In the genomic region with DNA sequence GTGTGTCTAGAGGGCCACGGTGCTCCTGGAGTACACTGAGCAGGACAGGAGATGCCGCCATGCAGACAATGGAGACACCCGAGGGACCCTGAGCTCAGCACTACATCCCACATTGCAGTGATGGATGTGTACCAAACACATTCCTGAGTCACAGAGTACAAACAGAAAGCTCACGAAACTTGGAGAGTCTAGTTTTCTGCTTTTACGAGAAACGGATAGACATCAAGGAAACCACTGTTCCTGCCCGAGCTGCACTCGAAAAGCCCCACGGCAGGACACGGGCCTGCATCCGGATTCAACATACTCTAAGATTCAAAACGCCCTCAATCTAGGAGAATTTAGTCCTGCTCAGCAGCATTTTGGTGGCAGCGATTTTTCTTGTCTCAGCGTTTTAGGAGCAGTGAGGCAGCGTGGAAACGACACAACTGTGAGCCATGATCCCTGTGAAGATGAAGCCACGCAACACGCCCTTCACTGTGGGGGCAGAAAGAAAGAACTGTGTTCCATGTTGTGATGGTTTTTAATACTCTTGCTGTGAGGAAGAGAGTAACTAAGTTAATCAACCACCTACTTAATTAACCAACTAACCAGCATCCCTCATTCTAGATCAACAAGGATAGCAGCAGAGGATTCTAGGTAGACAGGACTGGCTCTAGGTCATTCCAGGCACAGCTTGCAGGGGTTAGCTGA, we compare ENCODE assay signal across 8 cellular contexts. TPM values are rescaled to one million over a fixed set of nuclear protein-coding genes. Genes with fewer than 3 reads are reported as not detected.
DNase-seq lines count a peak whose midpoint lies in the region; ATAC-seq and TF ChIP-seq lines count a peak whose summit lies in the region.
"Had no signal": no experiment of that assay in that cellular context is flagged by ENCODE, and none has a peak within 500 bp of the region (broad histone marks: within the 10 kb centered on the region; RNA-seq: fewer than 3 reads in every experiment).

No MANE protein-coding gene starts in this region.

- intact Hi-C loops in ascending aorta (cut with DNase I): loop anchor here (10.0 kb wide), 1 partner anchor 366 kb away; a partner anchor contains a TSS
- intact Hi-C loops in right lobe of liver (cut with DNase I): loop anchor here in 1 of 2 donors (10.0 kb wide), 1 partner anchor 104 kb away; no protein-coding TSS in a partner anchor
- intact Hi-C loops in activated T-helper 2 cell treated with anti-CD3 and anti-CD28 coated beads, Interferon-gamma antibody, Interleukin-2, Interleukin-4, amounts not matched to agents 10 μg/mL and 5 μg/mL and 100 μg/mL, durations not matched to agents 14 hours and 24 hours and 36 hours (cut with micrococcal nuclease): no loop called here

- peak overlapping the region in 1 of 2 donors; percentile 29 for H3K4me3 ChIP-seq in ascending aorta
- no peak overlapping the region for H3K4me3 ChIP-seq in right lobe of liver
- H3K4me3 ChIP-seq in thymus (ENCODE audit: low read length): no peak overlapping the region

- peak overlapping the region; percentile 84 to 89 for H3K27ac ChIP-seq in ascending aorta
- H3K27ac ChIP-seq in right lobe of liver: peak overlapping the region; percentile 39 to 78 (median 40)
- peak overlapping the region; percentile 60 for H3K27ac ChIP-seq in thymus (ENCODE audit: low read depth)

- peak in 2 of 4 donors; percentile 2 to 5 for ATAC-seq in right lobe of liver
- no peak for ATAC-seq in GM21529 (IDR thresholded peaks at IDR 0.05; ENCODE audit: unreplicated experiment)

- H3K4me1 Mint-ChIP-seq in activated T-helper 2 cell treated with anti-CD3 and anti-CD28 coated beads, Interferon-gamma antibody, Interleukin-2, Interleukin-4, amounts not matched to agents 10 μg/mL and 5 μg/mL and 100 μg/mL, durations not matched to agents 14 hours and 24 hours and 36 hours (ENCODE audit: low read depth): peaks cover 5% of the 10 kb centered on the region

- TF ChIP-seq POLR2A in right lobe of liver (IDR thresholded peaks at IDR 0.05): no peak

- TF ChIP-seq CTCF in ascending aorta (IDR thresholded peaks at IDR 0.05) (no peak), right lobe of liver (IDR thresholded peaks at IDR 0.05) (no peak)

- 59% methylated on average over 13 of the region's 18 CpGs for WGBS in right lobe of liver (ENCODE audit: insufficient coverage, low coverage, low lambda C conversion rate, missing lambda C conversion rate)
- 28% methylated on average over 18 of the region's 18 CpGs for WGBS in thymus

- H3K4me1 ChIP-seq in ascending aorta (peaks cover 20 to 62% of the 10 kb centered on the region in 2 donors), right lobe of liver (peaks cover 2 to 55% (median 28%) of the 10 kb centered on the region in 4 donors), thymus (ENCODE audit: control insufficient read depth, insufficient read depth, low read length) (no peaks in the 10 kb centered on the region)

- H3K9me3 Mint-ChIP-seq in activated T-helper 2 cell treated with anti-CD3 and anti-CD28 coated beads, Interferon-gamma antibody, Interleukin-2, Interleukin-4, amounts not matched to agents 10 μg/mL and 5 μg/mL and 100 μg/mL, durations not matched to agents 14 hours and 24 hours and 36 hours: no peaks in the 10 kb centered on the region

- no peaks in the 10 kb centered on the region for H3K27me3 ChIP-seq in ascending aorta
- no peaks in the 10 kb centered on the region for H3K27me3 ChIP-seq in right lobe of liver
- H3K27me3 ChIP-seq in thymus (ENCODE audit: control insufficient read depth, insufficient read depth): peaks cover 28% of the 10 kb centered on the region

- H3K36me3 Mint-ChIP-seq in activated T-helper 2 cell treated with anti-CD3 and anti-CD28 coated beads, Interferon-gamma antibody, Interleukin-2, Interleukin-4, amounts not matched to agents 10 μg/mL and 5 μg/mL and 100 μg/mL, durations not matched to agents 14 hours and 24 hours and 36 hours (ENCODE audit: low read depth): no peaks in the 10 kb centered on the region

- DNase-seq in KG1 (lab: John Stamatoyannopoulos, UW): peak; percentile 49
- peak in 1 of 2 donors; percentile 77 for DNase-seq in ascending aorta (ENCODE audit: low spot score in 2 of 2)
- DNase-seq in right lobe of liver: no peak
- no peak for DNase-seq in activated T-helper 2 cell treated with anti-CD3 and anti-CD28 coated beads, Interferon-gamma antibody, Interleukin-2, Interleukin-4, amounts not matched to agents 10 μg/mL and 5 μg/mL and 100 μg/mL, durations not matched to agents 14 hours and 24 hours and 36 hours (ENCODE audit: low spot score)
- no peak for DNase-seq in central memory CD4-positive, alpha-beta T cell
- DNase-seq: activated CD4-positive, alpha-beta T cell treated with anti-CD3 and anti-CD28 coated beads for 48 hours had no signal

- H3K36me3 ChIP-seq in ascending aorta (no peaks in the 10 kb centered on the region), right lobe of liver (no peaks in the 10 kb centered on the region), thymus (ENCODE audit: control insufficient read depth, insufficient read depth) (no peaks in the 10 kb centered on the region)

- no peak overlapping the region for H3K4me3 Mint-ChIP-seq in activated T-helper 2 cell treated with anti-CD3 and anti-CD28 coated beads, Interferon-gamma antibody, Interleukin-2, Interleukin-4, amounts not matched to agents 10 μg/mL and 5 μg/mL and 100 μg/mL, durations not matched to agents 14 hours and 24 hours and 36 hours (ENCODE audit: low read depth)

- no peaks in the 10 kb centered on the region for H3K9me3 ChIP-seq in ascending aorta
- no peaks in the 10 kb centered on the region for H3K9me3 ChIP-seq in right lobe of liver
- H3K9me3 ChIP-seq in thymus (ENCODE audit: control insufficient read depth): no peaks in the 10 kb centered on the region

- peaks cover 40% of the 10 kb centered on the region for H3K27me3 Mint-ChIP-seq in activated T-helper 2 cell treated with anti-CD3 and anti-CD28 coated beads, Interferon-gamma antibody, Interleukin-2, Interleukin-4, amounts not matched to agents 10 μg/mL and 5 μg/mL and 100 μg/mL, durations not matched to agents 14 hours and 24 hours and 36 hours (ENCODE audit: low read depth)

- no peak overlapping the region for H3K27ac Mint-ChIP-seq in activated T-helper 2 cell treated with anti-CD3 and anti-CD28 coated beads, Interferon-gamma antibody, Interleukin-2, Interleukin-4, amounts not matched to agents 10 μg/mL and 5 μg/mL and 100 μg/mL, durations not matched to agents 14 hours and 24 hours and 36 hours

RNA-seq across cellular contexts. Expression of a gene that starts 3.2 kb away (rescaled TPM):
- total RNA-seq in ascending aorta (89.8 TPM), right lobe of liver (10 to 100 TPM; 51.2 to 95.0 (median 58.4) TPM)
- 6.2 TPM for polyA plus RNA-seq in thymus
- 5.3 and 8.5 TPM in 2 replicates for total RNA-seq in activated T-helper 2 cell treated with anti-CD3 and anti-CD28 coated beads, Interferon-gamma antibody, Interleukin-2, Interleukin-4, amounts not matched to agents 10 μg/mL and 5 μg/mL and 100 μg/mL, durations not matched to agents 14 hours and 24 hours and 36 hours
